Comparison of ENCODE assay signal across 12 cellular contexts in the genomic region with DNA sequence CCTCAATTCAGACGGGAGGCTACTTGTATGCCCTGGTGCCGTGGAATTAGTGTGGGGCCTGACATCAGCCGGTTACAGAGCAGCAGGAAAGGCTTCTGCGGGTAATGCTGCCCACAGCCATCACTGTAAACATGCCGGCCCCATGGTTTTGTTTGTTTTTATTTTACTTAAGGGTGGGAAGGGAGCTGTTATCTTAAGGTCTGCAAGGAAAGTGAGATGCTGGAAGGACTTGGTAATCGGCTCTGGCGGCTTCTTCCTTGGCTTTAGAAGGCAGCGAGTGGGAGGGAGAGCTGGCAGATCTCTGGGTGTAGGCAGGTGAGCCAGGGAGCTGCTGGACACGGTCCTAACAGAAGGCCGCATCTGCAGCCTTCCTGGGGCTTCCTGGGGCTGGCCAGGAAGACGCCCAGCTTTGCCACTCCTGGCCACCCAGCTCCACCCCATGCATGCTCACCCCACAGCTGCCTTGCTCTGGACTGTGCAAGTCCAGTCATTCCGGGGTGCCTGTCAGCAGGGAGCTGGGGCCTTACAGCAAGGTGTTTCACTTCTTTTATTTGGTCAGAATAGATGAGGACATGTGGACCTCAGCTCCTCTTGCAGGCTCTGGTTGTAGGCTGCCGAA. TPM values are rescaled to one million over a fixed set of nuclear protein-coding genes. Genes with fewer than 3 reads are reported as not detected.
DNase-seq lines count a peak whose midpoint lies in the region; ATAC-seq and TF ChIP-seq lines count a peak whose summit lies in the region.
"Had no signal": no experiment of that assay in that cellular context is flagged by ENCODE, and none has a peak within 500 bp of the region (broad histone marks: within the 10 kb centered on the region; RNA-seq: fewer than 3 reads in every experiment).

No MANE protein-coding gene starts in this region.

- peaks cover 4% of the 10 kb centered on the region; the same call in 1 of the 2 replicates for H3K4me1 ChIP-seq in IMR-90 (ENCODE audit: control insufficient read depth, insufficient read depth, low read length)

- dilution Hi-C loops in IMR-90 (cut with HindIII; ENCODE audit: low sequenced_read_pairs, unreplicated experiment) = no loop called here

- no peaks in the 10 kb centered on the region; the same call in 1 of the 2 replicates for H3K27me3 ChIP-seq in IMR-90 (ENCODE audit: control insufficient read depth, insufficient read depth, low read length)

- H3K4me2 ChIP-seq in IMR-90 (ENCODE audit: low read depth, low read length) = no peak overlapping the region

- no peaks in the 10 kb centered on the region for H3K36me3 Mint-ChIP-seq in brain
- H3K36me3 Mint-ChIP-seq in natural killer cell treated with Interleukin-12 subunit alpha and Interleukin-12 subunit beta and Interleukin-15 and Interleukin-18, amount 100 ng/mL, for 72 hours = peaks cover 28% of the 10 kb centered on the region

- no peaks in the 10 kb centered on the region for H3K9me3 ChIP-seq in IMR-90 (ENCODE audit: control insufficient read depth, insufficient read depth, low read length)

- no peak overlapping the region for H3K56ac ChIP-seq in IMR-90 (ENCODE audit: extremely low read depth, insufficient read depth, low read length)

- ATAC-seq in IMR-90 (ENCODE audit: low read depth) (peak; percentile 57; the same call in 1 of the 2 replicates), GM18498 (IDR thresholded peaks at IDR 0.05; ENCODE audit: unreplicated experiment) (no peak)
- ATAC-seq in natural killer cell treated with Interleukin-12 subunit alpha and Interleukin-12 subunit beta and Interleukin-15 and Interleukin-18, amount 100 ng/mL, for 72 hours = peak in 1 of 2 donors; percentile 32

- peaks cover 3% of the 10 kb centered on the region; the same call in 1 of the 2 replicates for H3K9me1 ChIP-seq in IMR-90 (ENCODE audit: insufficient read depth, low read length)

- in situ Hi-C loops in IMR-90 (cut with MboI; ENCODE audit: low sequenced_read_pairs) = no loop called here

- H3K79me1 ChIP-seq in IMR-90 (ENCODE audit: low read depth in 1 of 2, low read length in 2 of 2) = no peaks in the 10 kb centered on the region

- TF ChIP-seq CTCF in GM10248 (IDR thresholded peaks at IDR 0.05; ENCODE audit: control extremely low read depth, extremely low read depth, low read depth, missing control alignments) (no peak), IMR-90 (conservative IDR thresholded peaks at IDR 0.05; ENCODE audit: low read depth, low read length) (no peak), brain (conservative IDR thresholded peaks at IDR 0.05) (no peak)

- no peak overlapping the region for H2BK5ac ChIP-seq in IMR-90 (ENCODE audit: low read depth, low read length, poor library complexity, severe bottlenecking)

- H2AK9ac ChIP-seq in IMR-90 (replicated peaks; ENCODE audit: low read depth, low read length, poor library complexity) = no peak overlapping the region

- no TSS peak for BruUV-seq in IMR-90 (replicated peaks; lab: Mats Ljungman, UMichigan)

- H3K4me3 ChIP-seq in IMR-90 (ENCODE audit: insufficient read depth, low read depth, low read length) = no peak overlapping the region

- no peak overlapping the region for H3K14ac ChIP-seq in IMR-90 (replicated peaks; ENCODE audit: low read depth, low read length)

- H4K91ac ChIP-seq in IMR-90 (ENCODE audit: insufficient read depth, low read depth, low read length) = no peak overlapping the region

- H3K9ac ChIP-seq in IMR-90 (ENCODE audit: low read depth, low read length) = no peak overlapping the region

- H4K5ac ChIP-seq in IMR-90 (ENCODE audit: low read depth, low read length) = no peak overlapping the region

- H3K23ac ChIP-seq in IMR-90 (ENCODE audit: low read depth, low read length) = no peak overlapping the region

- POLR2A ChIA-PET in GM10248 (lab: Yijun Ruan, JAX) = interaction anchor here (0.5 kb wide), 1 partner anchor 17 kb away, joined by 3 read pairs; no protein-coding TSS in a partner anchor
- POLR2A ChIA-PET in IMR-90 (lab: Charles Lee; ENCODE audit: unreplicated experiment) = no interaction called here

- H3K27ac ChIP-seq in IMR-90 (ENCODE audit: insufficient read depth, low read length) = no peak overlapping the region

- peak overlapping the region; percentile 8 for H2AFZ ChIP-seq in IMR-90 (replicated peaks; ENCODE audit: low read length, poor library complexity)

- H2BK20ac ChIP-seq in IMR-90 (ENCODE audit: low read depth, low read length) = no peak overlapping the region

- H3K9me3 Mint-ChIP-seq in brain = no peaks in the 10 kb centered on the region
- no peaks in the 10 kb centered on the region for H3K9me3 Mint-ChIP-seq in natural killer cell treated with Interleukin-12 subunit alpha and Interleukin-12 subunit beta and Interleukin-15 and Interleukin-18, amount 100 ng/mL, for 72 hours

- peak overlapping the region; percentile 70 to 96 (median 89) for H3K27ac Mint-ChIP-seq in brain
- peak overlapping the region; percentile 98 to 99 for H3K27ac Mint-ChIP-seq in natural killer cell treated with Interleukin-12 subunit alpha and Interleukin-12 subunit beta and Interleukin-15 and Interleukin-18, amount 100 ng/mL, for 72 hours

- DNase-seq in GM10248 (ENCODE audit: extremely low spot score) (peak; percentile 61), IMR-90 (peak; percentile 38), C1 segment of cervical spinal cord (lab: John Stamatoyannopoulos, UW) (no peak), AG20443 (ENCODE audit: low spot score) (no peak)
- no peak for DNase-seq in natural killer cell treated with Interleukin-12 subunit alpha and Interleukin-12 subunit beta and Interleukin-15 and Interleukin-18, amount 100 ng/mL, for 72 hours (ENCODE audit: low spot score)
- no peak for DNase-seq in NK-92 treated with Interleukin-12 subunit alpha and Interleukin-12 subunit beta, amount 100 ng/mL, for 24 hours (lab: John Stamatoyannopoulos, UW)
- DNase-seq: DND-41, kidney glomerular epithelial cell, NCI-H1105 had no signal

- H3K18ac ChIP-seq in IMR-90 (ENCODE audit: low read depth, low read length) = no peak overlapping the region

- TF ChIP-seq RAD21 in IMR-90 (IDR thresholded peaks at IDR 0.05; ENCODE audit: low read length) = no peak

- no peak overlapping the region for H2BK120ac ChIP-seq in IMR-90 (ENCODE audit: low read depth, low read length)

- CTCF ChIA-PET in GM10248 (lab: Yijun Ruan, JAX) (interaction anchor here (1.1 to 1.7 kb wide), 4 partner anchors 9 to 166 kb away, joined by 3 to 7 read pairs (median 4); no protein-coding TSS in a partner anchor), IMR-90 (lab: Yijun Ruan, JAX) (interaction anchor here (0.8 kb wide), 1 partner anchor 1070 kb away, joined by 3 read pairs; no protein-coding TSS in a partner anchor)

- no peak overlapping the region for H2AK5ac ChIP-seq in IMR-90 (ENCODE audit: low read depth, low read length)

- H3K36me3 ChIP-seq in IMR-90 (ENCODE audit: control insufficient read depth, insufficient read depth, low read length) = peaks cover under 1% of the 10 kb centered on the region; the same call in 1 of the 2 replicates

- H3K4me3 Mint-ChIP-seq in brain = peak overlapping the region in 1 of 5 experiments; percentile 11
- peak overlapping the region; percentile 77 for H3K4me3 Mint-ChIP-seq in natural killer cell treated with Interleukin-12 subunit alpha and Interleukin-12 subunit beta and Interleukin-15 and Interleukin-18, amount 100 ng/mL, for 72 hours
- H3K4me3 Mint-ChIP-seq: activated naive CD8-positive, alpha-beta T cell had no signal

- H2BK15ac ChIP-seq in IMR-90 (ENCODE audit: low read depth, low read length) = no peak overlapping the region

- TF ChIP-seq POLR2A in IMR-90 (IDR thresholded peaks at IDR 0.05; ENCODE audit: low read depth, low read length) = no peak

- 65% methylated on average over 6 of the region's 13 CpGs; no CpG with 5 or more reads in 1 of the 2 experiments for WGBS in IMR-90 (ENCODE audit: extremely low coverage in 2 of 2, insufficient read length in 1 of 2), 2 experiments

- H3K4me1 Mint-ChIP-seq in brain = peaks cover 46% of the 10 kb centered on the region
- peaks cover 66 to 72% of the 10 kb centered on the region in 2 donors for H3K4me1 Mint-ChIP-seq in natural killer cell treated with Interleukin-12 subunit alpha and Interleukin-12 subunit beta and Interleukin-15 and Interleukin-18, amount 100 ng/mL, for 72 hours (ENCODE audit: low read depth in 2 of 2)

- intact Hi-C loops in IMR-90 (cut with micrococcal nuclease) = no loop called here

- H4K20me1 ChIP-seq in IMR-90 (ENCODE audit: insufficient read depth, low read length) = no peaks in the 10 kb centered on the region

- no peaks in the 10 kb centered on the region for H3K27me3 Mint-ChIP-seq in brain
- no peaks in the 10 kb centered on the region for H3K27me3 Mint-ChIP-seq in natural killer cell treated with Interleukin-12 subunit alpha and Interleukin-12 subunit beta and Interleukin-15 and Interleukin-18, amount 100 ng/mL, for 72 hours
- H3K27me3 Mint-ChIP-seq: activated naive CD8-positive, alpha-beta T cell had no signal

- H3K4ac ChIP-seq in IMR-90 (ENCODE audit: low read depth, low read length) = no peak overlapping the region

- no peak overlapping the region for H4K8ac ChIP-seq in IMR-90 (ENCODE audit: low read depth in 2 of 2, low read length in 2 of 2)

TF ChIP-seq in IMR-90, 13 proteins besides CTCF, POLR2A, EP300 and RAD21:
- no peak for TF ChIP-seq BHLHE40 (IDR thresholded peaks at IDR 0.05; ENCODE audit: low read depth, low read length)
- TF ChIP-seq MAFK (IDR thresholded peaks at IDR 0.05; ENCODE audit: low read depth, low read length) = no peak
- TF ChIP-seq CEBPB (IDR thresholded peaks at IDR 0.05; ENCODE audit: low read depth, low read length) = no peak
- no peak for TF ChIP-seq NFE2L2 (IDR thresholded peaks at IDR 0.05; ENCODE audit: low read depth, low read length)
- TF ChIP-seq RCOR1 (IDR thresholded peaks at IDR 0.05; ENCODE audit: insufficient replicate concordance, low read length) = no peak
- TF ChIP-seq CHD1 (IDR thresholded peaks at IDR 0.05; ENCODE audit: low read depth, low read length) = no peak
- TF ChIP-seq USF2 (IDR thresholded peaks at IDR 0.05; ENCODE audit: low read depth, low read length) = no peak

RNA-seq across cellular contexts. Expression of gene FURIN, which starts 54.1 kb away (rescaled TPM):
- total RNA-seq in IMR-90 (2012; rRNA removed) = 30.8 and 34.8 TPM in 2 replicates
- 54.3 and 59.5 TPM in 2 replicates for polyA plus RNA-seq in IMR-90 (2012; rRNA removed)
- 63.9 and 93.8 TPM in 2 replicates for polyA plus RNA-seq in IMR-90 (2012; cell fraction: cytosol; rRNA removed)
- 31.1 and 62.0 TPM in 2 replicates for polyA plus RNA-seq in IMR-90 (2012; cell fraction: nucleus; rRNA removed; ENCODE audit: low replicate concordance)
- 22.9 TPM for polyA plus RNA-seq in brain (ENCODE audit: insufficient read depth, low read depth, low replicate concordance)
- total RNA-seq in natural killer cell treated with Interleukin-12 subunit alpha and Interleukin-12 subunit beta and Interleukin-15 and Interleukin-18, amount 100 ng/mL, for 72 hours = 100 to 1,000 TPM; 528 to 679 TPM

Comparison
In these comparisons a context has a peak if more than half of its experiments do, and no peak if none do; other contexts are left out.
1. DNase-seq: peak in GM10248 (single experiment) and IMR-90 (single experiment); none in natural killer cell treated with Interleukin-12 subunit alpha and Interleukin-12 subunit beta and Interleukin-15 and Interleukin-18, amount 100 ng/mL, for 72 hours (single experiment), C1 segment of cervical spinal cord (0 of 14), NK-92 treated with Interleukin-12 subunit alpha and Interleukin-12 subunit beta, amount 100 ng/mL, for 24 hours (single experiment) and AG20443 (single experiment).
2. RNA of gene FURIN, which starts 54.1 kb away (total RNA-seq): 528 to 679 TPM in natural killer cell treated with Interleukin-12 subunit alpha and Interleukin-12 subunit beta and Interleukin-15 and Interleukin-18, amount 100 ng/mL, for 72 hours; 30.8 to 34.8 TPM in IMR-90; every median in the first group is over 10 times any median in the second.